Comparison of ENCODE assay signal across 9 cellular contexts in genomic region chr2:212539145-212539880, GRCh38. TPM values are rescaled to one million over a fixed set of nuclear protein-coding genes. Genes with fewer than 3 reads are reported as not detected.
DNase-seq lines count a peak whose midpoint lies in the region; ATAC-seq lines count a peak whose summit lies in the region.
"Had no signal": no experiment of that assay in that cellular context is flagged by ENCODE, and none has a peak within 500 bp of the region (broad histone marks: within the 10 kb centered on the region; RNA-seq: fewer than 3 reads in every experiment).

No MANE protein-coding gene starts in this region.

- peaks cover 2% of the 10 kb centered on the region for H3K36me3 Mint-ChIP-seq in activated T-helper 1 cell treated with anti-CD3 and anti-CD28 coated beads, Interleukin-12 subunit alpha, Interleukin-12 subunit beta, Interleukin-2, Interleukin-4 antibody, amounts not matched to agents 30 ng/mL and 10 ng/mL and 1 ng/mL, durations not matched to agents 14 hours and 24 hours and 36 hours (ENCODE audit: low read depth)

- no peak for DNase-seq in stimulated activated naive CD8-positive, alpha-beta T cell treated with anti-CD3 and anti-CD28 coated beads, Interleukin-15, amount 100 ng/mL, for 72 hours
- DNase-seq in stimulated activated naive CD8-positive, alpha-beta T cell treated with anti-CD3 and anti-CD28 coated beads, Interleukin-15, Interleukin-2, amounts not matched to agents 100 U/mL and 50 U/mL, for 24 hours: no peak
- no peak for DNase-seq in activated T-helper 1 cell treated with anti-CD3 and anti-CD28 coated beads, Interleukin-12 subunit alpha, Interleukin-12 subunit beta, Interleukin-2, Interleukin-4 antibody, amounts not matched to agents 30 ng/mL and 10 ng/mL and 1 ng/mL, durations not matched to agents 14 hours and 24 hours and 36 hours (ENCODE audit: low spot score)
- peak; percentile 77 for DNase-seq in left ventricle myocardium superior
- peak; percentile 43 to 95 (median 70) for DNase-seq in posterior cingulate gyrus
- no peak for DNase-seq in NK-92 treated with Interleukin-12 subunit alpha and Interleukin-12 subunit beta, amount 100 ng/mL, for 24 hours (lab: John Stamatoyannopoulos, UW)
- DNase-seq in DMS79 treated with DMSO at 0.1 percent for 48 hours (lab: John Stamatoyannopoulos, UW): no peak

- H3K9me3 Mint-ChIP-seq in stimulated activated naive CD8-positive, alpha-beta T cell treated with anti-CD3 and anti-CD28 coated beads, Interleukin-15, amount 100 ng/mL, for 72 hours: no peaks in the 10 kb centered on the region
- H3K9me3 Mint-ChIP-seq in activated T-helper 1 cell treated with anti-CD3 and anti-CD28 coated beads, Interleukin-12 subunit alpha, Interleukin-12 subunit beta, Interleukin-2, Interleukin-4 antibody, amounts not matched to agents 30 ng/mL and 10 ng/mL and 1 ng/mL, durations not matched to agents 14 hours and 24 hours and 36 hours: no peaks in the 10 kb centered on the region
- H3K9me3 Mint-ChIP-seq: activated naive CD4-positive, alpha-beta T cell treated with anti-CD3 and anti-CD28 coated beads, Interleukin-2, amount 50 U/mL, for 24 hours had no signal

- intact Hi-C loops in activated T-helper 1 cell treated with anti-CD3 and anti-CD28 coated beads, Interleukin-12 subunit alpha, Interleukin-12 subunit beta, Interleukin-2, Interleukin-4 antibody, amounts not matched to agents 30 ng/mL and 10 ng/mL and 1 ng/mL, durations not matched to agents 14 hours and 24 hours and 36 hours (cut with micrococcal nuclease): no loop called here
- intact Hi-C loops in left ventricle myocardium superior (cut with micrococcal nuclease): no loop called here
- intact Hi-C loops in posterior cingulate gyrus (cut with DNase I): loop anchor here (5.0 to 10.0 kb wide), 2 partner anchors 125 to 177 kb away; no protein-coding TSS in a partner anchor

- ATAC-seq in stimulated activated naive CD8-positive, alpha-beta T cell treated with anti-CD3 and anti-CD28 coated beads, Interleukin-15, amount 100 ng/mL, for 72 hours: no peak
- ATAC-seq in stimulated activated naive CD8-positive, alpha-beta T cell treated with anti-CD3 and anti-CD28 coated beads, Interleukin-15, Interleukin-2, amounts not matched to agents 100 U/mL and 50 U/mL, for 24 hours: no peak
- peak; percentile 83 for ATAC-seq in left ventricle myocardium superior
- ATAC-seq in HG03469 (IDR thresholded peaks at IDR 0.05; ENCODE audit: unreplicated experiment): no peak

- peak overlapping the region; percentile 56 to 57 for H3K4me3 Mint-ChIP-seq in stimulated activated naive CD8-positive, alpha-beta T cell treated with anti-CD3 and anti-CD28 coated beads, Interleukin-15, amount 100 ng/mL, for 72 hours
- peak overlapping the region; percentile 26 for H3K4me3 Mint-ChIP-seq in activated T-helper 1 cell treated with anti-CD3 and anti-CD28 coated beads, Interleukin-12 subunit alpha, Interleukin-12 subunit beta, Interleukin-2, Interleukin-4 antibody, amounts not matched to agents 30 ng/mL and 10 ng/mL and 1 ng/mL, durations not matched to agents 14 hours and 24 hours and 36 hours
- H3K4me3 Mint-ChIP-seq: activated naive CD4-positive, alpha-beta T cell treated with anti-CD3 and anti-CD28 coated beads, Interleukin-2, amount 50 U/mL, for 24 hours had no signal

- peaks cover 81% of the 10 kb centered on the region for H3K27me3 Mint-ChIP-seq in stimulated activated naive CD8-positive, alpha-beta T cell treated with anti-CD3 and anti-CD28 coated beads, Interleukin-15, amount 100 ng/mL, for 72 hours
- peaks cover 52% of the 10 kb centered on the region for H3K27me3 Mint-ChIP-seq in activated T-helper 1 cell treated with anti-CD3 and anti-CD28 coated beads, Interleukin-12 subunit alpha, Interleukin-12 subunit beta, Interleukin-2, Interleukin-4 antibody, amounts not matched to agents 30 ng/mL and 10 ng/mL and 1 ng/mL, durations not matched to agents 14 hours and 24 hours and 36 hours (ENCODE audit: insufficient read depth)

- peaks cover 26% of the 10 kb centered on the region for H3K4me1 Mint-ChIP-seq in stimulated activated naive CD8-positive, alpha-beta T cell treated with anti-CD3 and anti-CD28 coated beads, Interleukin-15, amount 100 ng/mL, for 72 hours
- H3K4me1 Mint-ChIP-seq in activated T-helper 1 cell treated with anti-CD3 and anti-CD28 coated beads, Interleukin-12 subunit alpha, Interleukin-12 subunit beta, Interleukin-2, Interleukin-4 antibody, amounts not matched to agents 30 ng/mL and 10 ng/mL and 1 ng/mL, durations not matched to agents 14 hours and 24 hours and 36 hours (ENCODE audit: low read depth): peaks cover 4% of the 10 kb centered on the region

- H3K27ac Mint-ChIP-seq in stimulated activated naive CD8-positive, alpha-beta T cell treated with anti-CD3 and anti-CD28 coated beads, Interleukin-15, amount 100 ng/mL, for 72 hours: no peak overlapping the region
- H3K27ac Mint-ChIP-seq in activated T-helper 1 cell treated with anti-CD3 and anti-CD28 coated beads, Interleukin-12 subunit alpha, Interleukin-12 subunit beta, Interleukin-2, Interleukin-4 antibody, amounts not matched to agents 30 ng/mL and 10 ng/mL and 1 ng/mL, durations not matched to agents 14 hours and 24 hours and 36 hours: no peak overlapping the region
- H3K27ac Mint-ChIP-seq: activated naive CD4-positive, alpha-beta T cell treated with anti-CD3 and anti-CD28 coated beads, Interleukin-2, amount 50 U/mL, for 24 hours had no signal

RNA-seq across cellular contexts. Expression of gene ERBB4, which starts 0.7 kb away (rescaled TPM):
- not detected in 2 replicates for total RNA-seq in activated T-helper 1 cell treated with anti-CD3 and anti-CD28 coated beads, Interleukin-12 subunit alpha, Interleukin-12 subunit beta, Interleukin-2, Interleukin-4 antibody, amounts not matched to agents 30 ng/mL and 10 ng/mL and 1 ng/mL, durations not matched to agents 14 hours and 24 hours and 36 hours
- 17.9 TPM for total RNA-seq in left ventricle myocardium superior

Comparison
In these comparisons a context has a peak if more than half of its experiments do, and no peak if none do; other contexts are left out.
1. DNase-seq: peak in left ventricle myocardium superior (single experiment) and posterior cingulate gyrus (10 of 10); none in stimulated activated naive CD8-positive, alpha-beta T cell treated with anti-CD3 and anti-CD28 coated beads, Interleukin-15, amount 100 ng/mL, for 72 hours (0 of 2), stimulated activated naive CD8-positive, alpha-beta T cell treated with anti-CD3 and anti-CD28 coated beads, Interleukin-15, Interleukin-2, amounts not matched to agents 100 U/mL and 50 U/mL, for 24 hours (single experiment), activated T-helper 1 cell treated with anti-CD3 and anti-CD28 coated beads, Interleukin-12 subunit alpha, Interleukin-12 subunit beta, Interleukin-2, Interleukin-4 antibody, amounts not matched to agents 30 ng/mL and 10 ng/mL and 1 ng/mL, durations not matched to agents 14 hours and 24 hours and 36 hours (single experiment), NK-92 treated with Interleukin-12 subunit alpha and Interleukin-12 subunit beta, amount 100 ng/mL, for 24 hours (single experiment) and DMS79 treated with DMSO at 0.1 percent for 48 hours (single experiment).
2. RNA of gene ERBB4, which starts 0.7 kb away (total RNA-seq): 17.9 TPM in left ventricle myocardium superior (single experiment); not detected in activated T-helper 1 cell treated with anti-CD3 and anti-CD28 coated beads, Interleukin-12 subunit alpha, Interleukin-12 subunit beta, Interleukin-2, Interleukin-4 antibody, amounts not matched to agents 30 ng/mL and 10 ng/mL and 1 ng/mL, durations not matched to agents 14 hours and 24 hours and 36 hours; every median in the first group is over 10 times any median in the second.